20 cellular contexts compared by ENCODE assay signal in genomic region chr6:129022011-129022553, GRCh38.
DNase-seq lines count a peak whose midpoint lies in the region; ATAC-seq, FAIRE-seq and TF ChIP-seq lines count a peak whose summit lies in the region.
"Had no signal": no experiment of that assay in that cellular context is flagged by ENCODE, and none has a peak within 500 bp of the region (broad histone marks: within the 10 kb centered on the region; RNA-seq: fewer than 3 reads in every experiment).

No MANE protein-coding gene starts in this region.

- CTCF ChIA-PET in A549 (lab: Yijun Ruan, JAX), result no interaction called here

- H3K4me1 Mint-ChIP-seq in activated T-cell treated with anti-CD3 and anti-CD28 coated beads, Interleukin-2, amount 50 U/mL, for 4 hours (ENCODE audit: low read depth), result no peaks in the 10 kb centered on the region
- no peaks in the 10 kb centered on the region for H3K4me1 Mint-ChIP-seq in activated T-cell treated with anti-CD3 and anti-CD28 coated beads, Interleukin-2, amount 50 U/mL, for 72 hours (ENCODE audit: low read depth)
- H3K4me1 Mint-ChIP-seq in activated CD4-positive, alpha-beta T cell treated with anti-CD3 and anti-CD28 coated beads, Interleukin-2, amount 10 ng/mL, durations not matched to agents 24 days and 14 days, result no peaks in the 10 kb centered on the region
- H3K4me1 Mint-ChIP-seq: CD14-positive monocyte had no signal

- H3K9me3 ChIP-seq in A549, result no peaks in the 10 kb centered on the region
- H3K9me3 ChIP-seq in SJSA1 (replicated peaks), result no peaks in the 10 kb centered on the region
- H3K9me3 ChIP-seq in neuron (ENCODE audit: low read length), result no peaks in the 10 kb centered on the region
- H3K9me3 ChIP-seq: BLaER1 had no signal

- no peaks in the 10 kb centered on the region for H3K36me3 ChIP-seq in SJSA1
- H3K36me3 ChIP-seq in neuron (ENCODE audit: insufficient read depth, low read length), result no peaks in the 10 kb centered on the region
- H3K36me3 ChIP-seq: BLaER1 had no signal

- H3K27me3 ChIP-seq in SJSA1 (replicated peaks) (no peaks in the 10 kb centered on the region), neuron (ENCODE audit: insufficient read depth, low read length) (no peaks in the 10 kb centered on the region)
- H3K27me3 ChIP-seq: BLaER1 had no signal

- no peak overlapping the region for H3K4me3 Mint-ChIP-seq in activated T-cell treated with anti-CD3 and anti-CD28 coated beads, Interleukin-2, amount 50 U/mL, for 4 hours
- H3K4me3 Mint-ChIP-seq in activated T-cell treated with anti-CD3 and anti-CD28 coated beads, Interleukin-2, amount 50 U/mL, for 72 hours, result no peak overlapping the region
- no peak overlapping the region for H3K4me3 Mint-ChIP-seq in activated CD4-positive, alpha-beta T cell treated with anti-CD3 and anti-CD28 coated beads, Interleukin-2, amount 10 ng/mL, durations not matched to agents 24 days and 14 days
- H3K4me3 Mint-ChIP-seq: CD14-positive monocyte; CD8-positive, alpha-beta T cell; HFFc6 had no signal

- DNase-seq in A549 (ENCODE audit: low read depth in 1 of 2, low spot score in 1 of 2) (no peak), SJSA1 (ENCODE audit: low read depth in 1 of 2, low spot score in 2 of 2) (peak in 1 of 2 experiments; percentile 50), fibroblast of peridontal ligament (ENCODE audit: extremely low read depth) (peak; percentile 50)
- DNase-seq in activated T-cell treated with anti-CD3 and anti-CD28 coated beads, Interleukin-2, amount 50 U/mL, for 4 hours, result no peak
- no peak for DNase-seq in activated T-cell treated with anti-CD3 and anti-CD28 coated beads, Interleukin-2, amount 50 U/mL, for 72 hours
- no peak for DNase-seq in activated CD4-positive, alpha-beta T cell treated with anti-CD3 and anti-CD28 coated beads, Interleukin-2, amount 10 ng/mL, durations not matched to agents 24 days and 14 days
- DNase-seq: CD8-positive, alpha-beta T cell; COR-L47; GDM1; GOT3; H7; HFFc6 had no signal

- no peak for TF ChIP-seq CTCF in A549 (IDR thresholded peaks at IDR 0.05)

- H3K4me3 ChIP-seq in A549 (no peak overlapping the region), SJSA1 (no peak overlapping the region), neuron (ENCODE audit: low read length) (no peak overlapping the region)
- H3K4me3 ChIP-seq: BLaER1 had no signal

- H2AFZ ChIP-seq in neuron (ENCODE audit: low read depth, low read length), result peak overlapping the region; percentile 54

- H3K36me3 Mint-ChIP-seq in activated T-cell treated with anti-CD3 and anti-CD28 coated beads, Interleukin-2, amount 50 U/mL, for 4 hours (ENCODE audit: insufficient read depth), result no peaks in the 10 kb centered on the region
- H3K36me3 Mint-ChIP-seq in activated T-cell treated with anti-CD3 and anti-CD28 coated beads, Interleukin-2, amount 50 U/mL, for 72 hours (ENCODE audit: insufficient read depth in 2 of 2), result no peaks in the 10 kb centered on the region
- no peaks in the 10 kb centered on the region for H3K36me3 Mint-ChIP-seq in activated CD4-positive, alpha-beta T cell treated with anti-CD3 and anti-CD28 coated beads, Interleukin-2, amount 10 ng/mL, durations not matched to agents 24 days and 14 days (ENCODE audit: low read depth)
- H3K36me3 Mint-ChIP-seq: CD14-positive monocyte; CD8-positive, alpha-beta T cell had no signal

- H3K27me3 Mint-ChIP-seq in activated T-cell treated with anti-CD3 and anti-CD28 coated beads, Interleukin-2, amount 50 U/mL, for 4 hours (ENCODE audit: low read depth), result no peaks in the 10 kb centered on the region
- H3K27me3 Mint-ChIP-seq in activated T-cell treated with anti-CD3 and anti-CD28 coated beads, Interleukin-2, amount 50 U/mL, for 72 hours (ENCODE audit: low read depth), result no peaks in the 10 kb centered on the region
- no peaks in the 10 kb centered on the region for H3K27me3 Mint-ChIP-seq in activated CD4-positive, alpha-beta T cell treated with anti-CD3 and anti-CD28 coated beads, Interleukin-2, amount 10 ng/mL, durations not matched to agents 24 days and 14 days

- FAIRE-seq in A549 (lab: Jason Lieb, UNC), result no peak
- FAIRE-seq: GM12892, GM18507 had no signal

- no peak for ATAC-seq in A549
- ATAC-seq in activated T-cell treated with anti-CD3 and anti-CD28 coated beads, Interleukin-2, amount 50 U/mL, for 4 hours, result no peak
- ATAC-seq in activated T-cell treated with anti-CD3 and anti-CD28 coated beads, Interleukin-2, amount 50 U/mL, for 72 hours (replicated peaks in 1 of 2), result no peak
- ATAC-seq: CD8-positive, alpha-beta T cell; HCT116 had no signal

- H3K27ac ChIP-seq in A549 (no peak overlapping the region), SJSA1 (0 out of 2 replicates have a peak overlapping the region, but pooled peaks have one; percentile 4)
- H3K27ac ChIP-seq: 22Rv1, BLaER1, HL-60 had no signal

- TF ChIP-seq EP300 in A549 (IDR thresholded peaks at IDR 0.05), result no peak

- intact Hi-C loops in activated CD4-positive, alpha-beta T cell treated with anti-CD3 and anti-CD28 coated beads, Interleukin-2, amount 10 ng/mL, durations not matched to agents 24 days and 14 days (cut with micrococcal nuclease), result no loop called here

- H3K4me2 ChIP-seq in A549, result no peak overlapping the region
- H3K4me2 ChIP-seq: BLaER1 had no signal

- no peak for TF ChIP-seq POLR2A in A549 (IDR thresholded peaks at IDR 0.05; ENCODE audit: low read length)

- WGBS in A549 (ENCODE audit: missing lambda C conversion rate), result 15% methylated on average over 6 of the region's 6 CpGs

- H3K27ac Mint-ChIP-seq in activated T-cell treated with anti-CD3 and anti-CD28 coated beads, Interleukin-2, amount 50 U/mL, for 72 hours, result no peak overlapping the region
- H3K27ac Mint-ChIP-seq in activated CD4-positive, alpha-beta T cell treated with anti-CD3 and anti-CD28 coated beads, Interleukin-2, amount 10 ng/mL, durations not matched to agents 24 days and 14 days, result no peak overlapping the region
- H3K27ac Mint-ChIP-seq: CD14-positive monocyte; CD8-positive, alpha-beta T cell; HFFc6 had no signal

- TF ChIP-seq RAD21 in A549 (conservative IDR thresholded peaks at IDR 0.05 in 1 of 2, IDR thresholded peaks at IDR 0.05 in 1 of 2), result no peak

- no peaks in the 10 kb centered on the region for H3K9me3 Mint-ChIP-seq in activated T-cell treated with anti-CD3 and anti-CD28 coated beads, Interleukin-2, amount 50 U/mL, for 4 hours
- peaks cover 0 to 2% of the 10 kb centered on the region in 2 donors for H3K9me3 Mint-ChIP-seq in activated T-cell treated with anti-CD3 and anti-CD28 coated beads, Interleukin-2, amount 50 U/mL, for 72 hours
- no peaks in the 10 kb centered on the region for H3K9me3 Mint-ChIP-seq in activated CD4-positive, alpha-beta T cell treated with anti-CD3 and anti-CD28 coated beads, Interleukin-2, amount 10 ng/mL, durations not matched to agents 24 days and 14 days
- H3K9me3 Mint-ChIP-seq: HFFc6 had no signal

- POLR2A ChIA-PET in A549 (lab: Yijun Ruan, JAX), result no interaction called here

- H3K4me1 ChIP-seq in A549 (no peaks in the 10 kb centered on the region), SJSA1 (replicated peaks) (peaks cover 9% of the 10 kb centered on the region), neuron (ENCODE audit: insufficient read depth, low read length) (no peaks in the 10 kb centered on the region)
- H3K4me1 ChIP-seq: BLaER1 had no signal

TF ChIP-seq in A549, 52 proteins besides CTCF, POLR2A, EP300 and RAD21:
- TF ChIP-seq, protein P1, sequence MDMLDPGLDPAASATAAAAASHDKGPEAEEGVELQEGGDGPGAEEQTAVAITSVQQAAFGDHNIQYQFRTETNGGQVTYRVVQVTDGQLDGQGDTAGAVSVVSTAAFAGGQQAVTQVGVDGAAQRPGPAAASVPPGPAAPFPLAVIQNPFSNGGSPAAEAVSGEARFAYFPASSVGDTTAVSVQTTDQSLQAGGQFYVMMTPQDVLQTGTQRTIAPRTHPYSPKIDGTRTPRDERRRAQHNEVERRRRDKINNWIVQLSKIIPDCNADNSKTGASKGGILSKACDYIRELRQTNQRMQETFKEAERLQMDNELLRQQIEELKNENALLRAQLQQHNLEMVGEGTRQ (IDR thresholded peaks at IDR 0.05), result no peak
- TF ChIP-seq MAFK (IDR thresholded peaks at IDR 0.05; ENCODE audit: partially characterized antibody), result peak; percentile 22
TF ChIP-seq in A549: peak in this region for 1.
